1 cellular context compared by ENCODE assay signal in the genomic region with DNA sequence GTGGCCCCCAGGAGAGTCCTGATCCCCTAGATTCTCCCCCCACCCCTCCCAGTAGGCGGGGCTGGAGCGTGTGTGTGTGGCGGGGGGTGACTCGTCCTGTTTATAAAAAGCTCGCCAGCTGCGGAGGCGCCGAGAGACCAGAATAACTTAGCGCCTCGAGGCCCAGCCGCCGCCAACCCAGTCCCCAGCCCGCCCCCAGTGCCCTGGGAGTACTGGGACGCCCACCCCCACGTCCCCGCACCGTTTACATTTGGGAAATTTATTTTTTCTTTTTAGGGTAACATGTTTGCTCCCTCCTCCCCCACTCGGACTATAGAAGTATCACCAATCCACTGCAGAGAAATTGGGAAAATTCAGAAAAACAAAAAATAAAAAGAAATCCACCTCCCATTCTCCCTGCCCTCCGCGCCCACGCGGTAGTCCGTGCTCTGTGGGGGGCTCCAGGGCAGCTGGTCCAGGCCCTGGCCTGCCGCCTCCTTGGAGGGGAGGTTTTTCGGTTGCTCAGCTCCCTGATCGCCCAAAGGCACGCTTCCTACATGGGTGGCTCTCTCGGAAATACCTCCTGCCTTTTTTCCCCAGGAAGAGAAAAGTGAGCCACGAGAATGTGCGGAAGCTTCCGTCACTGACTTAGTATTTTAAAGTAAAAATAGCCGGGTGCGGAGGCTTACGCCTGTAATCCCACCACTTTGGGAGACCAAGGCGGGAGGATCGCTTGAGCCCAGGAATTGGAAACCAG.
TF ChIP-seq lines count a peak whose summit lies in the region.

No MANE protein-coding gene starts in this region.

TF ChIP-seq in HepG2, 621 proteins besides CTCF, POLR2A, EP300 and RAD21 (continues in another document):
- no peak for TF ChIP-seq RCOR2 (CRISPR knock-in tag; IDR thresholded peaks at IDR 0.05)
- no peak for TF ChIP-seq ZZZ3 (CRISPR knock-in tag; IDR thresholded peaks at IDR 0.05; ENCODE audit: borderline replicate concordance)
- peak; percentile 49; the same call in 1 of the 2 replicates for TF ChIP-seq ZBTB38 (CRISPR knock-in tag; IDR thresholded peaks at IDR 0.05)
- no peak for TF ChIP-seq ZC3H4 (CRISPR knock-in tag; IDR thresholded peaks at IDR 0.05; ENCODE audit: borderline replicate concordance)
- TF ChIP-seq FOXC1 (CRISPR knock-in tag; IDR thresholded peaks at IDR 0.05; ENCODE audit: borderline replicate concordance): no peak
- TF ChIP-seq, protein P1, sequence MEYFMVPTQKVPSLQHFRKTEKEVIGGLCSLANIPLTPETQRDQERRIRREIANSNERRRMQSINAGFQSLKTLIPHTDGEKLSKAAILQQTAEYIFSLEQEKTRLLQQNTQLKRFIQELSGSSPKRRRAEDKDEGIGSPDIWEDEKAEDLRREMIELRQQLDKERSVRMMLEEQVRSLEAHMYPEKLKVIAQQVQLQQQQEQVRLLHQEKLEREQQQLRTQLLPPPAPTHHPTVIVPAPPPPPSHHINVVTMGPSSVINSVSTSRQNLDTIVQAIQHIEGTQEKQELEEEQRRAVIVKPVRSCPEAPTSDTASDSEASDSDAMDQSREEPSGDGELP (IDR thresholded peaks at IDR 0.05; ENCODE audit: borderline replicate concordance, low read depth): peak; percentile 31; the same call in 1 of the 2 replicates
- no peak for TF ChIP-seq ZNF331 (CRISPR knock-in tag; IDR thresholded peaks at IDR 0.05)
- TF ChIP-seq, protein P2, sequence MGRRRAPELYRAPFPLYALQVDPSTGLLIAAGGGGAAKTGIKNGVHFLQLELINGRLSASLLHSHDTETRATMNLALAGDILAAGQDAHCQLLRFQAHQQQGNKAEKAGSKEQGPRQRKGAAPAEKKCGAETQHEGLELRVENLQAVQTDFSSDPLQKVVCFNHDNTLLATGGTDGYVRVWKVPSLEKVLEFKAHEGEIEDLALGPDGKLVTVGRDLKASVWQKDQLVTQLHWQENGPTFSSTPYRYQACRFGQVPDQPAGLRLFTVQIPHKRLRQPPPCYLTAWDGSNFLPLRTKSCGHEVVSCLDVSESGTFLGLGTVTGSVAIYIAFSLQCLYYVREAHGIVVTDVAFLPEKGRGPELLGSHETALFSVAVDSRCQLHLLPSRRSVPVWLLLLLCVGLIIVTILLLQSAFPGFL (CRISPR knock-in tag; IDR thresholded peaks at IDR 0.05): no peak
- TF ChIP-seq JUNB (CRISPR knock-in tag; IDR thresholded peaks at IDR 0.05; ENCODE audit: borderline replicate concordance): no peak
- no peak for TF ChIP-seq FOXA1 (IDR thresholded peaks at IDR 0.05)
- no peak for TF ChIP-seq FOXA1 (CRISPR knock-in tag; IDR thresholded peaks at IDR 0.05)
- TF ChIP-seq ZNF780A (CRISPR knock-in tag; IDR thresholded peaks at IDR 0.05): no peak
- no peak for TF ChIP-seq ZFP62 (CRISPR knock-in tag; IDR thresholded peaks at IDR 0.05)
- TF ChIP-seq ZNF354B (CRISPR knock-in tag; IDR thresholded peaks at IDR 0.05): no peak
- TF ChIP-seq NFYC (CRISPR knock-in tag; IDR thresholded peaks at IDR 0.05): no peak
- 0 out of 2 replicates have a peak, but pooled peaks have one; percentile 8 for TF ChIP-seq FOSL2 (CRISPR knock-in tag; IDR thresholded peaks at IDR 0.05)
- no peak for TF ChIP-seq IKZF1 (IDR thresholded peaks at IDR 0.05)
- no peak for TF ChIP-seq RFX5 (IDR thresholded peaks at IDR 0.05; ENCODE audit: low read depth, low read length)
- TF ChIP-seq HOXA3 (CRISPR knock-in tag; IDR thresholded peaks at IDR 0.05): no peak
- TF ChIP-seq KLF16 (CRISPR knock-in tag; IDR thresholded peaks at IDR 0.05): no peak
- no peak for TF ChIP-seq SP1 (IDR thresholded peaks at IDR 0.05)
- no peak for TF ChIP-seq SP1 (CRISPR knock-in tag; IDR thresholded peaks at IDR 0.05)
- TF ChIP-seq ZNF720 (CRISPR knock-in tag; IDR thresholded peaks at IDR 0.05): no peak
- no peak for TF ChIP-seq MTA3 (CRISPR knock-in tag; IDR thresholded peaks at IDR 0.05)
- TF ChIP-seq MXI1 (IDR thresholded peaks at IDR 0.05; ENCODE audit: borderline replicate concordance, low read depth, low read length): no peak
- no peak for TF ChIP-seq SPEN (CRISPR knock-in tag; IDR thresholded peaks at IDR 0.05; ENCODE audit: low read depth)
- 0 out of 2 replicates have a peak, but pooled peaks have one; percentile 4 for TF ChIP-seq SAP130 (CRISPR knock-in tag; IDR thresholded peaks at IDR 0.05; ENCODE audit: low read depth)
- TF ChIP-seq LCORL (IDR thresholded peaks at IDR 0.05): no peak
- peak; percentile 42; the same call in 1 of the 2 replicates for TF ChIP-seq LCORL (CRISPR knock-in tag; IDR thresholded peaks at IDR 0.05)
- no peak for TF ChIP-seq ZNF224 (CRISPR knock-in tag; IDR thresholded peaks at IDR 0.05)
- no peak for TF ChIP-seq ZNF232 (CRISPR knock-in tag; IDR thresholded peaks at IDR 0.05; ENCODE audit: borderline replicate concordance)
- TF ChIP-seq GLI4 (CRISPR knock-in tag; IDR thresholded peaks at IDR 0.05; ENCODE audit: borderline replicate concordance): no peak
- TF ChIP-seq NRL (CRISPR knock-in tag; IDR thresholded peaks at IDR 0.05; ENCODE audit: borderline replicate concordance): no peak
- no peak for TF ChIP-seq CC2D1A (CRISPR knock-in tag; IDR thresholded peaks at IDR 0.05)
- TF ChIP-seq SP5 (CRISPR knock-in tag; IDR thresholded peaks at IDR 0.05; ENCODE audit: borderline replicate concordance, low read depth): 0 out of 2 replicates have a peak, but pooled peaks have one; percentile 43
- no peak for TF ChIP-seq MED1 (CRISPR knock-in tag; IDR thresholded peaks at IDR 0.05)
- TF ChIP-seq CBX5 (CRISPR knock-in tag; IDR thresholded peaks at IDR 0.05; ENCODE audit: borderline replicate concordance): no peak
- TF ChIP-seq TGIF2 (CRISPR knock-in tag; IDR thresholded peaks at IDR 0.05): no peak
- TF ChIP-seq HNRNPLL (IDR thresholded peaks at IDR 0.05; ENCODE audit: low read depth, low read length, poor library complexity, severe bottlenecking): peak; percentile 30
- TF ChIP-seq ZFP41 (CRISPR knock-in tag; IDR thresholded peaks at IDR 0.05; ENCODE audit: borderline replicate concordance): no peak
- no peak for TF ChIP-seq ESRRA (CRISPR knock-in tag; IDR thresholded peaks at IDR 0.05; ENCODE audit: low read depth)
- TF ChIP-seq ZNF75D (CRISPR knock-in tag; IDR thresholded peaks at IDR 0.05; ENCODE audit: borderline replicate concordance): no peak
- no peak for TF ChIP-seq ZNF816 (CRISPR knock-in tag; IDR thresholded peaks at IDR 0.05; ENCODE audit: borderline replicate concordance)
- 0 out of 2 replicates have a peak, but pooled peaks have one; percentile 4 for TF ChIP-seq ZNF563 (CRISPR knock-in tag; IDR thresholded peaks at IDR 0.05)
- TF ChIP-seq, protein P3, sequence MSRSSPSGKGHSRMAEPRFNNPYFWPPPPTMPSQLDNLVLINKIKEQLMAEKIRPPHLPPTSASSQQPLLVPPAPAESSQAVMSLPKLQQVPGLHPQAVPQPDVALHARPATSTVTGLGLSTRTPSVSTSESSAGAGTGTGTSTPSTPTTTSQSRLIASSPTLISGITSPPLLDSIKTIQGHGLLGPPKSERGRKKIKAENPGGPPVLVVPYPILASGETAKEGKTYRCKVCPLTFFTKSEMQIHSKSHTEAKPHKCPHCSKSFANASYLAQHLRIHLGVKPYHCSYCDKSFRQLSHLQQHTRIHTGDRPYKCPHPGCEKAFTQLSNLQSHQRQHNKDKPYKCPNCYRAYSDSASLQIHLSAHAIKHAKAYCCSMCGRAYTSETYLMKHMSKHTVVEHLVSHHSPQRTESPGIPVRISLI (CRISPR knock-in tag; IDR thresholded peaks at IDR 0.05; ENCODE audit: borderline replicate concordance): no peak
- no peak for TF ChIP-seq ZFP36L2 (CRISPR knock-in tag; IDR thresholded peaks at IDR 0.05)
- no peak for TF ChIP-seq ZNF430 (CRISPR knock-in tag; IDR thresholded peaks at IDR 0.05)
- no peak for TF ChIP-seq ZSCAN30 (CRISPR knock-in tag; IDR thresholded peaks at IDR 0.05)
- TF ChIP-seq, protein P4, sequence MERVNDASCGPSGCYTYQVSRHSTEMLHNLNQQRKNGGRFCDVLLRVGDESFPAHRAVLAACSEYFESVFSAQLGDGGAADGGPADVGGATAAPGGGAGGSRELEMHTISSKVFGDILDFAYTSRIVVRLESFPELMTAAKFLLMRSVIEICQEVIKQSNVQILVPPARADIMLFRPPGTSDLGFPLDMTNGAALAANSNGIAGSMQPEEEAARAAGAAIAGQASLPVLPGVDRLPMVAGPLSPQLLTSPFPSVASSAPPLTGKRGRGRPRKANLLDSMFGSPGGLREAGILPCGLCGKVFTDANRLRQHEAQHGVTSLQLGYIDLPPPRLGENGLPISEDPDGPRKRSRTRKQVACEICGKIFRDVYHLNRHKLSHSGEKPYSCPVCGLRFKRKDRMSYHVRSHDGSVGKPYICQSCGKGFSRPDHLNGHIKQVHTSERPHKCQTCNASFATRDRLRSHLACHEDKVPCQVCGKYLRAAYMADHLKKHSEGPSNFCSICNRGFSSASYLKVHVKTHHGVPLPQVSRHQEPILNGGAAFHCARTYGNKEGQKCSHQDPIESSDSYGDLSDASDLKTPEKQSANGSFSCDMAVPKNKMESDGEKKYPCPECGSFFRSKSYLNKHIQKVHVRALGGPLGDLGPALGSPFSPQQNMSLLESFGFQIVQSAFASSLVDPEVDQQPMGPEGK (CRISPR knock-in tag; IDR thresholded peaks at IDR 0.05): peak; percentile 65; the same call in 1 of the 2 replicates
- TF ChIP-seq, protein P5, sequence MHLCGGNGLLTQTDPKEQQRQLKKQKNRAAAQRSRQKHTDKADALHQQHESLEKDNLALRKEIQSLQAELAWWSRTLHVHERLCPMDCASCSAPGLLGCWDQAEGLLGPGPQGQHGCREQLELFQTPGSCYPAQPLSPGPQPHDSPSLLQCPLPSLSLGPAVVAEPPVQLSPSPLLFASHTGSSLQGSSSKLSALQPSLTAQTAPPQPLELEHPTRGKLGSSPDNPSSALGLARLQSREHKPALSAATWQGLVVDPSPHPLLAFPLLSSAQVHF (CRISPR knock-in tag; IDR thresholded peaks at IDR 0.05): no peak
- no peak for TF ChIP-seq PHF20 (CRISPR knock-in tag; IDR thresholded peaks at IDR 0.05)
- no peak for TF ChIP-seq EZH2 (conservative IDR thresholded peaks at IDR 0.05; ENCODE audit: low read depth, low read length)
- no peak for TF ChIP-seq HNRNPK (IDR thresholded peaks at IDR 0.05; ENCODE audit: low read depth, low read length, poor library complexity, severe bottlenecking)
- TF ChIP-seq RBFOX2 (IDR thresholded peaks at IDR 0.05; ENCODE audit: low read depth, low read length): no peak
- no peak for TF ChIP-seq HMG20B (CRISPR knock-in tag; conservative IDR thresholded peaks at IDR 0.05)
- TF ChIP-seq, protein P6, sequence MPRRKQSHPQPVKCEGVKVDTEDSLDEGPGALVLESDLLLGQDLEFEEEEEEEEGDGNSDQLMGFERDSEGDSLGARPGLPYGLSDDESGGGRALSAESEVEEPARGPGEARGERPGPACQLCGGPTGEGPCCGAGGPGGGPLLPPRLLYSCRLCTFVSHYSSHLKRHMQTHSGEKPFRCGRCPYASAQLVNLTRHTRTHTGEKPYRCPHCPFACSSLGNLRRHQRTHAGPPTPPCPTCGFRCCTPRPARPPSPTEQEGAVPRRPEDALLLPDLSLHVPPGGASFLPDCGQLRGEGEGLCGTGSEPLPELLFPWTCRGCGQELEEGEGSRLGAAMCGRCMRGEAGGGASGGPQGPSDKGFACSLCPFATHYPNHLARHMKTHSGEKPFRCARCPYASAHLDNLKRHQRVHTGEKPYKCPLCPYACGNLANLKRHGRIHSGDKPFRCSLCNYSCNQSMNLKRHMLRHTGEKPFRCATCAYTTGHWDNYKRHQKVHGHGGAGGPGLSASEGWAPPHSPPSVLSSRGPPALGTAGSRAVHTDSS (CRISPR knock-in tag; conservative IDR thresholded peaks at IDR 0.05): no peak
- no peak for TF ChIP-seq RARG (CRISPR knock-in tag; IDR thresholded peaks at IDR 0.05; ENCODE audit: low read depth)
- no peak for TF ChIP-seq ONECUT2 (CRISPR knock-in tag; IDR thresholded peaks at IDR 0.05)
- TF ChIP-seq, protein P7, sequence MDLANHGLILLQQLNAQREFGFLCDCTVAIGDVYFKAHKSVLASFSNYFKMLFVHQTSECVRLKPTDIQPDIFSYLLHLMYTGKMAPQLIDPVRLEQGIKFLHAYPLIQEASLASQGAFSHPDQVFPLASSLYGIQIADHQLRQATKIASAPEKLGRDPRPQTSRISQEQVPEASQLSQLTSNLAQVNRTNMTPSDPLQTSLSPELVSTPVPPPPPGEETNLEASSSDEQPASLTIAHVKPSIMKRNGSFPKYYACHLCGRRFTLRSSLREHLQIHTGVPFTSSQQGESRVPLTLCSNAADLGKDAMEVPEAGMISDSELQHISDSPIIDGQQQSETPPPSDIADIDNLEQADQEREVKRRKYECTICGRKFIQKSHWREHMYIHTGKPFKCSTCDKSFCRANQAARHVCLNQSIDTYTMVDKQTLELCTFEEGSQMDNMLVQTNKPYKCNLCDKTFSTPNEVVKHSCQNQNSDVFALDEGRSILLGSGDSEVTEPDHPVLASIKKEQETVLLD (CRISPR knock-in tag; IDR thresholded peaks at IDR 0.05; ENCODE audit: low read depth): no peak
- TF ChIP-seq NR1H2 (CRISPR knock-in tag; IDR thresholded peaks at IDR 0.05; ENCODE audit: borderline replicate concordance, low read depth): no peak
- TF ChIP-seq ZNF326 (CRISPR knock-in tag; IDR thresholded peaks at IDR 0.05; ENCODE audit: borderline replicate concordance): no peak
- TF ChIP-seq KDM3A (CRISPR knock-in tag; IDR thresholded peaks at IDR 0.05; ENCODE audit: low read depth): no peak
- TF ChIP-seq GFI1 (CRISPR knock-in tag; IDR thresholded peaks at IDR 0.05; ENCODE audit: borderline replicate concordance): no peak
- TF ChIP-seq, protein P8, sequence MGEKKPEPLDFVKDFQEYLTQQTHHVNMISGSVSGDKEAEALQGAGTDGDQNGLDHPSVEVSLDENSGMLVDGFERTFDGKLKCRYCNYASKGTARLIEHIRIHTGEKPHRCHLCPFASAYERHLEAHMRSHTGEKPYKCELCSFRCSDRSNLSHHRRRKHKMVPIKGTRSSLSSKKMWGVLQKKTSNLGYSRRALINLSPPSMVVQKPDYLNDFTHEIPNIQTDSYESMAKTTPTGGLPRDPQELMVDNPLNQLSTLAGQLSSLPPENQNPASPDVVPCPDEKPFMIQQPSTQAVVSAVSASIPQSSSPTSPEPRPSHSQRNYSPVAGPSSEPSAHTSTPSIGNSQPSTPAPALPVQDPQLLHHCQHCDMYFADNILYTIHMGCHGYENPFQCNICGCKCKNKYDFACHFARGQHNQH (CRISPR knock-in tag; IDR thresholded peaks at IDR 0.05): no peak
